Comparison of ENCODE assay signal across 22 cellular contexts in genomic region chr7:151175047-151175792, GRCh38. TPM values are rescaled to one million over a fixed set of nuclear protein-coding genes. Genes with fewer than 3 reads are reported as not detected.
"Had no signal": no experiment of that assay in that cellular context is flagged by ENCODE, and none has a peak within 500 bp of the region (broad histone marks: within the 10 kb centered on the region; RNA-seq: fewer than 3 reads in every experiment).

No MANE protein-coding gene starts in this region.

- H3K27ac ChIP-seq: cardiac muscle cell, Peyer's patch, RWPE1, SJCRH30, VCaP had no signal

- H3K4me1 ChIP-seq: Peyer's patch, SJCRH30 had no signal

- H3K27ac Mint-ChIP-seq: activated CD4-positive, alpha-beta memory T cell treated with anti-CD3 and anti-CD28 coated beads, Interleukin-2, amount 10 ng/mL, durations not matched to agents 7 days and 5 days; activated naive CD4-positive, alpha-beta T cell treated with anti-CD3 and anti-CD28 coated beads, Interleukin-2, amount 50 U/mL, for 72 hours; activated naive CD8-positive, alpha-beta T cell treated with anti-CD3 and anti-CD28 coated beads, Interleukin-2, amount 50 U/mL, for 24 hours; activated T-cell treated with anti-CD3 and anti-CD28 coated beads, Interleukin-2, amount 50 U/mL, for 24 hours; activated T-helper 1 cell treated with anti-CD3 and anti-CD28 coated beads, Interleukin-12 subunit alpha, Interleukin-12 subunit beta, Interleukin-2, Interleukin-4 antibody, amounts not matched to agents 30 ng/mL and 10 ng/mL and 1 ng/mL, durations not matched to agents 14 hours and 24 hours and 36 hours; brain had no signal

- H3K9me3 Mint-ChIP-seq: activated CD4-positive, alpha-beta memory T cell treated with anti-CD3 and anti-CD28 coated beads, Interleukin-2, amount 10 ng/mL, durations not matched to agents 7 days and 5 days; activated naive CD4-positive, alpha-beta T cell treated with anti-CD3 and anti-CD28 coated beads, Interleukin-2, amount 50 U/mL, for 72 hours; activated naive CD8-positive, alpha-beta T cell treated with anti-CD3 and anti-CD28 coated beads, Interleukin-2, amount 50 U/mL, for 24 hours; activated T-cell treated with anti-CD3 and anti-CD28 coated beads, Interleukin-2, amount 50 U/mL, for 24 hours; activated T-helper 1 cell treated with anti-CD3 and anti-CD28 coated beads, Interleukin-12 subunit alpha, Interleukin-12 subunit beta, Interleukin-2, Interleukin-4 antibody, amounts not matched to agents 30 ng/mL and 10 ng/mL and 1 ng/mL, durations not matched to agents 14 hours and 24 hours and 36 hours had no signal

- H3K4me3 Mint-ChIP-seq: activated CD4-positive, alpha-beta memory T cell treated with anti-CD3 and anti-CD28 coated beads, Interleukin-2, amount 10 ng/mL, durations not matched to agents 7 days and 5 days; activated naive CD8-positive, alpha-beta T cell treated with anti-CD3 and anti-CD28 coated beads, Interleukin-2, amount 50 U/mL, for 24 hours; activated T-cell treated with anti-CD3 and anti-CD28 coated beads, Interleukin-2, amount 50 U/mL, for 24 hours; activated T-helper 1 cell treated with anti-CD3 and anti-CD28 coated beads, Interleukin-12 subunit alpha, Interleukin-12 subunit beta, Interleukin-2, Interleukin-4 antibody, amounts not matched to agents 30 ng/mL and 10 ng/mL and 1 ng/mL, durations not matched to agents 14 hours and 24 hours and 36 hours; brain had no signal

- H3K9me3 ChIP-seq: Peyer's patch, SJCRH30, SK-N-SH had no signal

- H3K27me3 ChIP-seq: SJCRH30 had no signal

- ATAC-seq: activated naive CD8-positive, alpha-beta T cell treated with anti-CD3 and anti-CD28 coated beads, Interleukin-2, amount 50 U/mL, for 24 hours had no signal

- DNase-seq: activated CD4-positive, alpha-beta memory T cell treated with anti-CD3 and anti-CD28 coated beads, Interleukin-2, amount 10 ng/mL, durations not matched to agents 7 days and 5 days; activated CD4-positive, CD25-positive, alpha-beta regulatory T cell; activated naive CD8-positive, alpha-beta T cell treated with anti-CD3 and anti-CD28 coated beads, Interleukin-2, amount 50 U/mL, for 24 hours; MM.1S; NCI-H1105; NCI-H1436; NCI-H1694 treated with DMSO at 0.1 percent for 48 hours; NCI-H2029 treated with DMSO at 0.1 percent for 48 hours; NCI-H510A treated with DMSO at 0.1 percent for 48 hours; SJCRH30; SK-N-SH had no signal

- H3K36me3 Mint-ChIP-seq: activated naive CD4-positive, alpha-beta T cell treated with anti-CD3 and anti-CD28 coated beads, Interleukin-2, amount 50 U/mL, for 72 hours; brain had no signal

- H3K4me3 ChIP-seq: cardiac muscle cell, Peyer's patch, SJCRH30 had no signal

- H3K36me3 ChIP-seq: cardiac muscle cell, Peyer's patch, SJCRH30 had no signal

RNA-seq across cellular contexts. Expression of gene GBX1, which starts 7.7 kb away (rescaled TPM):
- total RNA-seq: activated CD4-positive, alpha-beta memory T cell treated with anti-CD3 and anti-CD28 coated beads, Interleukin-2, amount 10 ng/mL, durations not matched to agents 7 days and 5 days; activated T-helper 1 cell treated with anti-CD3 and anti-CD28 coated beads, Interleukin-12 subunit alpha, Interleukin-12 subunit beta, Interleukin-2, Interleukin-4 antibody, amounts not matched to agents 30 ng/mL and 10 ng/mL and 1 ng/mL, durations not matched to agents 14 hours and 24 hours and 36 hours; astrocyte; Peyer's patch; T-helper 2 cell treated with Interferon-gamma antibody and Interleukin-4, amounts not matched to agents 100 ng/mL and 5 ng/mL, for 36 hours had no signal

RNA-seq across cellular contexts. Expression of gene ASB10, which starts 11.8 kb away (rescaled TPM):
- total RNA-seq: activated CD4-positive, alpha-beta memory T cell treated with anti-CD3 and anti-CD28 coated beads, Interleukin-2, amount 10 ng/mL, durations not matched to agents 7 days and 5 days; activated naive CD4-positive, alpha-beta T cell treated with anti-CD3 and anti-CD28 coated beads, Interleukin-2, amount 50 U/mL, for 72 hours; activated T-helper 1 cell treated with anti-CD3 and anti-CD28 coated beads, Interleukin-12 subunit alpha, Interleukin-12 subunit beta, Interleukin-2, Interleukin-4 antibody, amounts not matched to agents 30 ng/mL and 10 ng/mL and 1 ng/mL, durations not matched to agents 14 hours and 24 hours and 36 hours; astrocyte; Peyer's patch; SJCRH30; T-helper 2 cell treated with Interferon-gamma antibody and Interleukin-4, amounts not matched to agents 100 ng/mL and 5 ng/mL, for 36 hours had no signal

RNA-seq across cellular contexts. Expression of gene H2BK1, which starts 35.1 kb away (rescaled TPM):
- total RNA-seq: activated CD4-positive, alpha-beta memory T cell treated with anti-CD3 and anti-CD28 coated beads, Interleukin-2, amount 10 ng/mL, durations not matched to agents 7 days and 5 days; activated T-helper 1 cell treated with anti-CD3 and anti-CD28 coated beads, Interleukin-12 subunit alpha, Interleukin-12 subunit beta, Interleukin-2, Interleukin-4 antibody, amounts not matched to agents 30 ng/mL and 10 ng/mL and 1 ng/mL, durations not matched to agents 14 hours and 24 hours and 36 hours; astrocyte; cardiac muscle cell; Peyer's patch; Right ventricle myocardium superior; SJCRH30 had no signal
